ENCODE assay signal across 8 cellular contexts in genomic region chr1:42680921-42681683, GRCh38. TPM values are rescaled to one million over a fixed set of nuclear protein-coding genes. Genes with fewer than 3 reads are reported as not detected.
DNase-seq lines count a peak whose midpoint lies in the region; ATAC-seq and TF ChIP-seq lines count a peak whose summit lies in the region.

No MANE protein-coding gene starts in this region.

- no peak for TF ChIP-seq CTCF in activated CD8-positive, alpha-beta T cell treated with anti-CD3 and anti-CD28 coated beads for 36 hours (IDR thresholded peaks at IDR 0.05)
- TF ChIP-seq CTCF in fibroblast of pulmonary artery (IDR thresholded peaks at IDR 0.05; ENCODE audit: low read length, missing control alignments) (no peak), osteoblast (IDR thresholded peaks at IDR 0.05; ENCODE audit: extremely low read depth, low read depth, low read length) (no peak)

- ATAC-seq in activated CD8-positive, alpha-beta T cell treated with anti-CD3 and anti-CD28 coated beads for 36 hours = no peak
- ATAC-seq in GM19351 (IDR thresholded peaks at IDR 0.05; ENCODE audit: unreplicated experiment) = no peak

- H3K36me3 ChIP-seq in osteoblast (ENCODE audit: insufficient read depth, low read length) = peaks cover 18% of the 10 kb centered on the region

- peak overlapping the region; percentile 84 for H3K4me3 Mint-ChIP-seq in activated CD8-positive, alpha-beta T cell treated with anti-CD3 and anti-CD28 coated beads for 36 hours

- CTCF ChIA-PET in activated CD8-positive, alpha-beta T cell treated with anti-CD3 and anti-CD28 coated beads for 36 hours (lab: Charles Lee) = interaction anchor here (0.7 to 3.3 kb wide), 3 partner anchors 11 to 64 kb away, joined by 3 to 17 read pairs (median 3); no protein-coding TSS in a partner anchor

- peak overlapping the region; percentile 90 for H3K27ac ChIP-seq in osteoblast (ENCODE audit: low read depth, low read length)

- H3K36me3 Mint-ChIP-seq in activated CD8-positive, alpha-beta T cell treated with anti-CD3 and anti-CD28 coated beads for 36 hours (ENCODE audit: low read depth) = peaks cover 39% of the 10 kb centered on the region

- no peaks in the 10 kb centered on the region for H3K27me3 ChIP-seq in osteoblast (ENCODE audit: insufficient read depth, low read length)

- H3K4me1 ChIP-seq in osteoblast (ENCODE audit: insufficient read depth, low read length) = peaks cover 47% of the 10 kb centered on the region

- peaks cover 38% of the 10 kb centered on the region for H3K79me2 ChIP-seq in osteoblast (ENCODE audit: insufficient read depth, low read length)

- H3K4me2 ChIP-seq in osteoblast (ENCODE audit: insufficient read depth, low read length) = peak overlapping the region; percentile 99

- H3K27me3 Mint-ChIP-seq in activated CD8-positive, alpha-beta T cell treated with anti-CD3 and anti-CD28 coated beads for 36 hours = no peaks in the 10 kb centered on the region

- POLR2A ChIA-PET in activated CD8-positive, alpha-beta T cell treated with anti-CD3 and anti-CD28 coated beads for 36 hours (lab: Charles Lee) = interaction anchor here (0.6 to 10.5 kb wide), 8 partner anchors 9 to 224 kb away, joined by 3 to 151 read pairs (median 6); partner anchors contain the start of genes ERMAP, PPCS, PPIH and SVBP

- intact Hi-C loops in activated CD8-positive, alpha-beta T cell treated with anti-CD3 and anti-CD28 coated beads for 36 hours (cut with micrococcal nuclease) = no loop called here

- peaks cover 29% of the 10 kb centered on the region for H4K20me1 ChIP-seq in osteoblast (ENCODE audit: insufficient read depth, low read length)

- H3K27ac Mint-ChIP-seq in activated CD8-positive, alpha-beta T cell treated with anti-CD3 and anti-CD28 coated beads for 36 hours = peak overlapping the region; percentile 94

- no peaks in the 10 kb centered on the region for H3K9me3 Mint-ChIP-seq in activated CD8-positive, alpha-beta T cell treated with anti-CD3 and anti-CD28 coated beads for 36 hours

- peak overlapping the region; percentile 90 for H2AFZ ChIP-seq in osteoblast (ENCODE audit: low read length)

- no peaks in the 10 kb centered on the region for H3K9me3 ChIP-seq in osteoblast (ENCODE audit: low read depth, low read length)

- DNase-seq in ELR (ENCODE audit: low read depth) (peak; percentile 52), Kasumi-1 (lab: John Stamatoyannopoulos, UW) (peak; percentile 41 to 55), fibroblast of pulmonary artery (ENCODE audit: low read depth) (peak; percentile 26), osteoblast (ENCODE audit: insufficient read length, low spot score, missing footprints) (no peak), cerebellar nuclear complex (lab: John Stamatoyannopoulos, UW) (no peak), NCI-H1048 (lab: John Stamatoyannopoulos, UW) (no peak)
- peak; percentile 34 for DNase-seq in activated CD8-positive, alpha-beta T cell treated with anti-CD3 and anti-CD28 coated beads for 36 hours

- H3K4me1 Mint-ChIP-seq in activated CD8-positive, alpha-beta T cell treated with anti-CD3 and anti-CD28 coated beads for 36 hours (ENCODE audit: low read depth) = peaks cover 32% of the 10 kb centered on the region

- H3K4me3 ChIP-seq in fibroblast of pulmonary artery (replicated peaks; ENCODE audit: low read depth, low read length) (peak overlapping the region; percentile 67), osteoblast (ENCODE audit: insufficient read depth, low read length) (peak overlapping the region; percentile 90)

RNA-seq across cellular contexts. Expression of gene YBX1, which starts 1.1 kb away (rescaled TPM):
- 1,000 to 10,000 TPM; 1,417 to 1,447 TPM for total RNA-seq in activated CD8-positive, alpha-beta T cell treated with anti-CD3 and anti-CD28 coated beads for 36 hours
- 481 and 491 TPM in 2 replicates for total RNA-seq in osteoblast

RNA-seq across cellular contexts. Expression of gene PPIH, which starts 22.9 kb away (rescaled TPM):
- 100 to 1,000 TPM; 105 TPM for total RNA-seq in activated CD8-positive, alpha-beta T cell treated with anti-CD3 and anti-CD28 coated beads for 36 hours
- total RNA-seq in osteoblast = 17.4 and 18.3 TPM in 2 replicates

RNA-seq across cellular contexts. Expression of gene CLDN19, which starts 58.9 kb away (rescaled TPM):
- not detected for total RNA-seq in activated CD8-positive, alpha-beta T cell treated with anti-CD3 and anti-CD28 coated beads for 36 hours
- not detected in 2 replicates for total RNA-seq in osteoblast

Comparison
In these comparisons a context has a peak if more than half of its experiments do, and no peak if none do; other contexts are left out.
1. DNase-seq: peak in ELR (single experiment), Kasumi-1 (2 of 2), activated CD8-positive, alpha-beta T cell treated with anti-CD3 and anti-CD28 coated beads for 36 hours (single experiment) and fibroblast of pulmonary artery (single experiment); none in osteoblast (single experiment), cerebellar nuclear complex (0 of 2) and NCI-H1048 (single experiment).